17 cellular contexts compared by ENCODE assay signal in genomic region chr12:24599737-24600136, GRCh38.
"Had no signal": no experiment of that assay in that cellular context is flagged by ENCODE, and none has a peak within 500 bp of the region (broad histone marks: within the 10 kb centered on the region; RNA-seq: fewer than 3 reads in every experiment).

No MANE protein-coding gene starts in this region.

- H3K27ac ChIP-seq: colonic mucosa had no signal

- H3K4me3 ChIP-seq: colonic mucosa had no signal

- H3K4me3 Mint-ChIP-seq: activated CD8-positive, alpha-beta T cell treated with anti-CD3 and anti-CD28 coated beads for 36 hours; activated naive CD8-positive, alpha-beta T cell treated with anti-CD3 and anti-CD28 coated beads for 36 hours; brain; neural crest cell; stimulated activated effector memory CD8-positive, alpha-beta T cell treated with anti-CD3 and anti-CD28 coated beads, Interleukin-12 subunit alpha, Interleukin-12 subunit beta, amount 100 ng/mL, for 72 hours; WTC11 had no signal

- H3K36me3 Mint-ChIP-seq: activated naive CD8-positive, alpha-beta T cell treated with anti-CD3 and anti-CD28 coated beads for 36 hours; brain; WTC11 had no signal

- H3K4me1 ChIP-seq: colonic mucosa had no signal

- H3K9me3 Mint-ChIP-seq: activated CD8-positive, alpha-beta T cell treated with anti-CD3 and anti-CD28 coated beads for 36 hours; activated naive CD8-positive, alpha-beta T cell treated with anti-CD3 and anti-CD28 coated beads for 36 hours; brain; stimulated activated effector memory CD8-positive, alpha-beta T cell treated with anti-CD3 and anti-CD28 coated beads, Interleukin-12 subunit alpha, Interleukin-12 subunit beta, amount 100 ng/mL, for 72 hours; WTC11 had no signal

- H3K36me3 ChIP-seq: colonic mucosa had no signal

- H3K9me3 ChIP-seq: colonic mucosa had no signal

- DNase-seq: activated CD4-positive, alpha-beta T cell treated with anti-CD3 and anti-CD28 coated beads for 48 hours; activated CD8-positive, alpha-beta T cell treated with anti-CD3 and anti-CD28 coated beads for 36 hours; activated gamma-delta T cell; activated naive CD8-positive, alpha-beta T cell treated with anti-CD3 and anti-CD28 coated beads for 36 hours; activated T-cell treated with anti-CD3 and anti-CD28 coated beads, Interleukin-2, amount 50 U/mL, for 48 hours; amygdala; central memory CD4-positive, alpha-beta T cell; colonic mucosa; hypothalamus; kidney glomerular epithelial cell; left ventricle myocardium superior; mesendoderm; stimulated activated CD4-positive, alpha-beta T cell treated with anti-CD3 and anti-CD28 coated beads, Interleukin-1b, Interleukin-23, amount 100 ng/mL, for 48 hours had no signal

- H3K27me3 Mint-ChIP-seq: activated naive CD8-positive, alpha-beta T cell treated with anti-CD3 and anti-CD28 coated beads for 36 hours; brain had no signal

- H3K27me3 ChIP-seq: colonic mucosa had no signal

- ATAC-seq: activated CD8-positive, alpha-beta T cell treated with anti-CD3 and anti-CD28 coated beads for 36 hours; left ventricle myocardium superior; WTC11 had no signal

- H3K27ac Mint-ChIP-seq: activated CD8-positive, alpha-beta T cell treated with anti-CD3 and anti-CD28 coated beads for 36 hours; activated naive CD8-positive, alpha-beta T cell treated with anti-CD3 and anti-CD28 coated beads for 36 hours; brain; WTC11 had no signal

- H3K4me1 Mint-ChIP-seq: activated naive CD8-positive, alpha-beta T cell treated with anti-CD3 and anti-CD28 coated beads for 36 hours had no signal
